Comparison of ENCODE assay signal across 8 cellular contexts in genomic region chr2:101003278-101003775, GRCh38. TPM values are rescaled to one million over a fixed set of nuclear protein-coding genes. Genes with fewer than 3 reads are reported as not detected.
A peak's percentile ranks its signal among the peaks of the same experiment; 100 is the strongest.
DNase-seq lines count a peak whose midpoint lies in the region; ATAC-seq and TF ChIP-seq lines count a peak whose summit lies in the region.

No MANE protein-coding gene starts in this region.

- H3K4me3 Mint-ChIP-seq in stimulated activated naive CD8-positive, alpha-beta T cell treated with anti-CD3 and anti-CD28 coated beads, Interleukin-15, Interleukin-2, amounts not matched to agents 100 ng/mL and 50 ng/mL, for 24 hours = peak overlapping the region; percentile 96
- H3K4me3 Mint-ChIP-seq in brain = peak overlapping the region; percentile 96 to 99 (median 98)

- no peaks in the 10 kb centered on the region for H3K9me3 ChIP-seq in lung (ENCODE audit: control insufficient read depth in 2 of 2, insufficient read depth in 1 of 2, low read length in 1 of 2)
- H3K9me3 ChIP-seq in vagina = no peaks in the 10 kb centered on the region

- no peaks in the 10 kb centered on the region for H3K27me3 Mint-ChIP-seq in stimulated activated naive CD8-positive, alpha-beta T cell treated with anti-CD3 and anti-CD28 coated beads, Interleukin-15, Interleukin-2, amounts not matched to agents 100 ng/mL and 50 ng/mL, for 24 hours
- peaks cover 13% of the 10 kb centered on the region for H3K27me3 Mint-ChIP-seq in brain

- ATAC-seq in stimulated activated naive CD8-positive, alpha-beta T cell treated with anti-CD3 and anti-CD28 coated beads, Interleukin-15, Interleukin-2, amounts not matched to agents 100 U/mL and 50 U/mL, for 24 hours = no peak
- no peak for ATAC-seq in lung (ENCODE audit: insufficient read depth, low FRiP score)

- TF ChIP-seq CTCF in brain (conservative IDR thresholded peaks at IDR 0.05) (no peak), lung (IDR thresholded peaks at IDR 0.05; ENCODE audit: control extremely low read depth, extremely low read depth) (no peak), vagina (IDR thresholded peaks at IDR 0.05) (no peak)

- no peak for TF ChIP-seq POLR2A in vagina (IDR thresholded peaks at IDR 0.05)

- no peaks in the 10 kb centered on the region for H3K9me3 Mint-ChIP-seq in stimulated activated naive CD8-positive, alpha-beta T cell treated with anti-CD3 and anti-CD28 coated beads, Interleukin-15, Interleukin-2, amounts not matched to agents 100 ng/mL and 50 ng/mL, for 24 hours
- peaks cover 0 to 6% (median 0%) of the 10 kb centered on the region in 5 experiments for H3K9me3 Mint-ChIP-seq in brain

- H3K36me3 ChIP-seq in lung (ENCODE audit: control insufficient read depth in 2 of 2, insufficient read depth in 2 of 2, low read length in 2 of 2) (peaks cover 21 to 26% of the 10 kb centered on the region in 2 donors), vagina (peaks cover 0 to 45% of the 10 kb centered on the region in 2 donors)

- intact Hi-C loops in vagina (cut with DNase I) = no loop called here

- H3K4me1 Mint-ChIP-seq in stimulated activated naive CD8-positive, alpha-beta T cell treated with anti-CD3 and anti-CD28 coated beads, Interleukin-15, Interleukin-2, amounts not matched to agents 100 ng/mL and 50 ng/mL, for 24 hours (ENCODE audit: low read depth) = peaks cover 65% of the 10 kb centered on the region
- peaks cover 49% of the 10 kb centered on the region for H3K4me1 Mint-ChIP-seq in brain

- H3K27me3 ChIP-seq in lung (ENCODE audit: control insufficient read depth, insufficient read depth) (no peaks in the 10 kb centered on the region), vagina (no peaks in the 10 kb centered on the region)

- H3K4me3 ChIP-seq in lung (peak overlapping the region; percentile 81), vagina (peak overlapping the region; percentile 70 to 71)

- H3K27ac Mint-ChIP-seq in stimulated activated naive CD8-positive, alpha-beta T cell treated with anti-CD3 and anti-CD28 coated beads, Interleukin-15, Interleukin-2, amounts not matched to agents 100 ng/mL and 50 ng/mL, for 24 hours = peak overlapping the region; percentile 98
- H3K27ac Mint-ChIP-seq in brain = peak overlapping the region; percentile 95 to 99 (median 98)

- H3K27ac ChIP-seq in lung (ENCODE audit: low read depth in 1 of 2, low read length in 1 of 2) (peak overlapping the region in 1 of 2 donors; percentile 88), vagina (peak overlapping the region; percentile 83)

- H3K36me3 Mint-ChIP-seq in stimulated activated naive CD8-positive, alpha-beta T cell treated with anti-CD3 and anti-CD28 coated beads, Interleukin-15, Interleukin-2, amounts not matched to agents 100 ng/mL and 50 ng/mL, for 24 hours (ENCODE audit: low read depth) = peaks cover 68% of the 10 kb centered on the region
- H3K36me3 Mint-ChIP-seq in brain = peaks cover 58% of the 10 kb centered on the region

- DNase-seq in stimulated activated naive CD8-positive, alpha-beta T cell treated with anti-CD3 and anti-CD28 coated beads, Interleukin-15, Interleukin-2, amounts not matched to agents 100 U/mL and 50 U/mL, for 24 hours = no peak
- DNase-seq in lung (ENCODE audit: low spot score) (no peak), vagina (ENCODE audit: extremely low spot score in 2 of 2) (no peak), NCI-H2029 (lab: John Stamatoyannopoulos, UW) (no peak), NCI-H748 treated with DMSO at 0.1 percent for 48 hours (lab: John Stamatoyannopoulos, UW) (no peak), NCI-H226 (no peak)

- H3K4me1 ChIP-seq in lung (ENCODE audit: control insufficient read depth in 2 of 2, insufficient read depth in 2 of 2, low read length in 2 of 2) (peaks cover 4 to 9% of the 10 kb centered on the region in 2 donors), vagina (peaks cover 42% of the 10 kb centered on the region)

- 34 to 46% methylated on average over 12 of the region's 12 CpGs for WGBS in lung, 2 donors

RNA-seq across cellular contexts. Expression of gene RPL31, which starts 1.2 kb away (rescaled TPM):
- polyA plus RNA-seq in brain (ENCODE audit: insufficient read depth, low read depth, low replicate concordance) (2,506 TPM), lung (1,000 to 10,000 TPM; 3,995 to 6,954 TPM)
- total RNA-seq in lung (1,000 to 10,000 TPM; 1,020 to 1,101 TPM), vagina (1,122 TPM)
